ENCODE assay signal across 1 cellular context in the genomic region with DNA sequence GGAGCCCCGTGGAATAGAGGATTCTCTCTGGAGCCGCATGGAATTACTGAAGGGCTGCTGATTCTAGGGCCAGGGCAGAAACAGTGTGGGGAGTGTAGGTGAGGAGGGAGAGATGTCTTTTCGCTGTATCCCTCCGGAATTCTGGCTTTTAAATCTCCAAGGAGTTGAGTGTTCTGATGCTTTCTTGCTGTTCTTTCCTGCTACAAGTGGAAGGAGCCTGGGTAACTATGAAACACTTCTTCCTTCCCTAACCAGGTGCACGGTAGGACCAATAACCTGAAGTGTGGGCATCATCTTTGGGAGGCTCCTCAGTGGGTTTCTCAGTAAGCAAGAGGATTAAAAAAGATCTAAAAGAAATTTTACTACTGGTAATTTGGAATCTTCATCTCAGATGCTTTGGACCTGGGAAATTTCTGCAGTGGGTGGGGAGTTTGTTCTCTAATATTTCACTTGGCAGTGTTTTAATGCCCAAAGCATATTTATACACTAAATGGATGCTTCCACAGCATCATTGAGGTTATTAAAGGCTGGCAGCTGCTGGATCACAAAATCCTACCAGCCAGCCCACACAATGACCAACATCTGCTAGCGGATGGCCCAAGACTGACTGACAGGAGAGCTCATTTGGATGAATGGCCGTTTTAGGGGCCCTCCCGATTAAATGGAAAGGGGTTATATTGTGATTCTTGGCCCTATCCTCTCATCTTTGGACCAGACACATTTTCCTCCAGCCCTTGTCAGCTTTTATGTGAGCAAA.
TF ChIP-seq lines count a peak whose summit lies in the region.

No MANE protein-coding gene starts in this region.

TF ChIP-seq in HepG2, 621 proteins besides CTCF, POLR2A, EP300 and RAD21 (continued from another document):
- TF ChIP-seq, protein P1, sequence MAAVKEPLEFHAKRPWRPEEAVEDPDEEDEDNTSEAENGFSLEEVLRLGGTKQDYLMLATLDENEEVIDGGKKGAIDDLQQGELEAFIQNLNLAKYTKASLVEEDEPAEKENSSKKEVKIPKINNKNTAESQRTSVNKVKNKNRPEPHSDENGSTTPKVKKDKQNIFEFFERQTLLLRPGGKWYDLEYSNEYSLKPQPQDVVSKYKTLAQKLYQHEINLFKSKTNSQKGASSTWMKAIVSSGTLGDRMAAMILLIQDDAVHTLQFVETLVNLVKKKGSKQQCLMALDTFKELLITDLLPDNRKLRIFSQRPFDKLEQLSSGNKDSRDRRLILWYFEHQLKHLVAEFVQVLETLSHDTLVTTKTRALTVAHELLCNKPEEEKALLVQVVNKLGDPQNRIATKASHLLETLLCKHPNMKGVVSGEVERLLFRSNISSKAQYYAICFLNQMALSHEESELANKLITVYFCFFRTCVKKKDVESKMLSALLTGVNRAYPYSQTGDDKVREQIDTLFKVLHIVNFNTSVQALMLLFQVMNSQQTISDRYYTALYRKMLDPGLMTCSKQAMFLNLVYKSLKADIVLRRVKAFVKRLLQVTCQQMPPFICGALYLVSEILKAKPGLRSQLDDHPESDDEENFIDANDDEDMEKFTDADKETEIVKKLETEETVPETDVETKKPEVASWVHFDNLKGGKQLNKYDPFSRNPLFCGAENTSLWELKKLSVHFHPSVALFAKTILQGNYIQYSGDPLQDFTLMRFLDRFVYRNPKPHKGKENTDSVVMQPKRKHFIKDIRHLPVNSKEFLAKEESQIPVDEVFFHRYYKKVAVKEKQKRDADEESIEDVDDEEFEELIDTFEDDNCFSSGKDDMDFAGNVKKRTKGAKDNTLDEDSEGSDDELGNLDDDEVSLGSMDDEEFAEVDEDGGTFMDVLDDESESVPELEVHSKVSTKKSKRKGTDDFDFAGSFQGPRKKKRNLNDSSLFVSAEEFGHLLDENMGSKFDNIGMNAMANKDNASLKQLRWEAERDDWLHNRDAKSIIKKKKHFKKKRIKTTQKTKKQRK (IDR thresholded peaks at IDR 0.05; ENCODE audit: low read length), result no peak
- TF ChIP-seq ZNF7 (CRISPR knock-in tag; IDR thresholded peaks at IDR 0.05), result peak; percentile 16; the same call in 1 of the 2 replicates
